Comparison of ENCODE assay signal across 8 cellular contexts in genomic region chr7:76461463-76462101, GRCh38. TPM values are rescaled to one million over a fixed set of nuclear protein-coding genes. Genes with fewer than 3 reads are reported as not detected.
DNase-seq lines count a peak whose midpoint lies in the region; ATAC-seq and TF ChIP-seq lines count a peak whose summit lies in the region.
"Not testable (repeated sequence)": the region's sequence is repeated elsewhere in the genome, so short reads cannot be mapped to it uniquely, and the experiment has no call there.

Gene DTX2, plus strand, starts transcription at chr7:76461709. Its CDS starts 18,801 bp downstream, at chr7:76480510.

- intact Hi-C loops in T-helper 2 cell treated with Interferon-gamma antibody and Interleukin-4, amounts not matched to agents 100 ng/mL and 5 ng/mL, for 36 hours (cut with micrococcal nuclease); stomach (cut with DNase I; ENCODE audit: low total_unique reads): not testable (repeated sequence)

- not testable (repeated sequence) for H3K27ac ChIP-seq in neural cell (ENCODE audit: low read length)
- peak within 1 kb of the TSS; percentile 78 to 86 (median 83) for H3K27ac ChIP-seq in stomach

- H3K4me1 ChIP-seq in stomach: peaks cover 2 to 22% (median 4%) of the 10 kb centered on the region in 4 donors

- DNase-seq in GM12864 (ENCODE audit: low read depth); glomerular endothelial cell (ENCODE audit: extremely low read depth, low read depth, low spot score); stomach: not testable (repeated sequence)

- not testable (repeated sequence) for H3K9me2 ChIP-seq in neural cell (ENCODE audit: insufficient read depth, low read length)

- H2AFZ ChIP-seq in neural cell (ENCODE audit: low read depth, low read length): not testable (repeated sequence)

- H3K4me2 ChIP-seq in neural cell (ENCODE audit: low read length): not testable (repeated sequence)

- not testable (repeated sequence) for H3K4me1 Mint-ChIP-seq in activated naive CD8-positive, alpha-beta T cell (ENCODE audit: low read depth)

- H3K36me3 ChIP-seq in neural cell (ENCODE audit: insufficient read depth, low read length); stomach: not testable (repeated sequence)

- TF ChIP-seq POLR2A in stomach (IDR thresholded peaks at IDR 0.05): not testable (repeated sequence)

- H3K4me3 ChIP-seq in GM12864 (ENCODE audit: low read depth, low read length): peak within 1 kb of the TSS; percentile 50
- peak within 1 kb of the TSS; percentile 51 for H3K4me3 ChIP-seq in neural cell (ENCODE audit: low read length)
- peak within 1 kb of the TSS; percentile 44 to 59 (median 50) for H3K4me3 ChIP-seq in stomach

- not testable (repeated sequence) for H3K36me3 Mint-ChIP-seq in activated naive CD8-positive, alpha-beta T cell

- peak; percentile 92 for ATAC-seq in GM21717 (IDR thresholded peaks at IDR 0.05; ENCODE audit: unreplicated experiment)
- ATAC-seq in HG03439 (IDR thresholded peaks at IDR 0.05; ENCODE audit: unreplicated experiment): peak; percentile 96

- peak within 1 kb of the TSS; percentile 32 for H3K4me3 Mint-ChIP-seq in activated naive CD8-positive, alpha-beta T cell

- 0 to 1% (median 0%) methylated on average over 12 to 17 of the region's 54 CpGs; no CpG with 5 or more reads in 2 of the 5 donors for WGBS in stomach, 5 donors

- not testable (repeated sequence) for TF ChIP-seq CTCF in GM12864 (IDR thresholded peaks at IDR 0.05; ENCODE audit: low read depth, low read length, missing control alignments); neural cell (IDR thresholded peaks at IDR 0.05; ENCODE audit: poor library complexity, severe bottlenecking); stomach (IDR thresholded peaks at IDR 0.05)

- H3K9ac ChIP-seq in neural cell (ENCODE audit: low read length): not testable (repeated sequence)

- H3K9me3 ChIP-seq in neural cell (ENCODE audit: low read length); stomach: not testable (repeated sequence)

- H3F3A ChIP-seq in neural cell (ENCODE audit: insufficient read depth, low read length, poor library complexity, severe bottlenecking): not testable (repeated sequence)

- not testable (repeated sequence) for H3K27me3 Mint-ChIP-seq in activated naive CD8-positive, alpha-beta T cell

- not testable (repeated sequence) for H4K20me1 ChIP-seq in neural cell (ENCODE audit: insufficient read depth)

- not testable (repeated sequence) for TF ChIP-seq EP300 in neural cell (conservative IDR thresholded peaks at IDR 0.05; ENCODE audit: poor library complexity, severe bottlenecking); stomach (IDR thresholded peaks at IDR 0.05)

- H3K27me3 ChIP-seq in neural cell (ENCODE audit: insufficient read depth, low read depth, low read length); stomach: not testable (repeated sequence)

- H3K9me3 Mint-ChIP-seq in activated naive CD8-positive, alpha-beta T cell (ENCODE audit: low read depth): not testable (repeated sequence)

- H3K27ac Mint-ChIP-seq in activated naive CD8-positive, alpha-beta T cell: not testable (repeated sequence)

- not testable (repeated sequence) for TF ChIP-seq RAD21 in neural cell (conservative IDR thresholded peaks at IDR 0.05)

- H3K79me2 ChIP-seq in neural cell (replicated peaks; ENCODE audit: insufficient read depth, low read length): not testable (repeated sequence)

RNA-seq across cellular contexts. Expression of gene DTX2, which starts in this region (rescaled TPM):
- total RNA-seq in T-helper 2 cell treated with Interferon-gamma antibody and Interleukin-4, amounts not matched to agents 100 ng/mL and 5 ng/mL, for 36 hours: 29.2 and 29.6 TPM in 2 replicates
- total RNA-seq in glomerular endothelial cell: 20.4 and 27.3 TPM in 2 replicates
- 2.3 and 2.4 TPM in 2 replicates for polyA plus RNA-seq in neural cell
- polyA minus RNA-seq in neural cell: 4.9 and 5.8 TPM in 2 replicates
- 100 to 1,000 TPM in 2 of 5 donors, 10 to 100 TPM in 3; 20.0 to 252 (median 57.1) TPM for total RNA-seq in stomach
- 10 to 100 TPM; 27.2 to 46.3 (median 37.5) TPM for polyA plus RNA-seq in stomach
